ENCODE assay signal across 1 cellular context in genomic region chr6:2630362-2630761, GRCh38.
TF ChIP-seq lines count a peak whose summit lies in the region.

No MANE protein-coding gene starts in this region.

TF ChIP-seq in HEK293, 187 proteins besides CTCF, POLR2A, EP300 and RAD21 (continued from another document):
- 0 out of 2 replicates have a peak, but pooled peaks have one; percentile 23 for TF ChIP-seq ZNF518A (tag by site-specific recombination; conservative IDR thresholded peaks at IDR 0.05; ENCODE audit: low read depth)
- TF ChIP-seq KLF17 (tag by site-specific recombination; IDR thresholded peaks at IDR 0.05): peak; percentile 79; the same call in 1 of the 2 replicates
- TF ChIP-seq ZNF37A (tag by site-specific recombination; IDR thresholded peaks at IDR 0.05): no peak
- no peak for TF ChIP-seq PRDM1 (tag by site-specific recombination; IDR thresholded peaks at IDR 0.05)
